In genomic region chr1:79646885-79647284, GRCh38 we compare ENCODE assay signal across 19 cellular contexts.
"Had no signal": no experiment of that assay in that cellular context is flagged by ENCODE, and none has a peak within 500 bp of the region (broad histone marks: within the 10 kb centered on the region; RNA-seq: fewer than 3 reads in every experiment).

No MANE protein-coding gene starts in this region.

- ATAC-seq: activated naive CD8-positive, alpha-beta T cell treated with anti-CD3 and anti-CD28 coated beads, Interleukin-2, amount 50 U/mL, for 24 hours; mucosa of descending colon; naive thymus-derived CD8-positive, alpha-beta T cell; right lobe of liver; stimulated activated effector memory CD8-positive, alpha-beta T cell treated with anti-CD3 and anti-CD28 coated beads, Interleukin-12 subunit alpha, Interleukin-12 subunit beta, amount 100 ng/mL, for 72 hours had no signal

- H3K4me3 Mint-ChIP-seq: activated B cell treated with CpG ODN at 0.5 μM for 24 hours; activated CD4-positive, alpha-beta T cell treated with anti-CD3 and anti-CD28 coated beads, Interleukin-2, amount 10 ng/mL, durations not matched to agents 7 days and 5 days; activated naive CD8-positive, alpha-beta T cell treated with anti-CD3 and anti-CD28 coated beads, Interleukin-2, amount 50 U/mL, for 24 hours; naive thymus-derived CD8-positive, alpha-beta T cell; stimulated activated effector memory CD8-positive, alpha-beta T cell treated with anti-CD3 and anti-CD28 coated beads, Interleukin-12 subunit alpha, Interleukin-12 subunit beta, amount 100 ng/mL, for 72 hours had no signal

- DNase-seq: activated B cell treated with CpG ODN at 0.5 μM for 24 hours; activated CD4-positive, alpha-beta T cell treated with anti-CD3 and anti-CD28 coated beads, Interleukin-2, amount 10 ng/mL, durations not matched to agents 7 days and 5 days; activated CD8-positive, alpha-beta memory T cell treated with anti-CD3 and anti-CD28 coated beads for 24 hours; activated naive CD4-positive, alpha-beta T cell treated with Interleukin-2 at 50 U/mL for 16 hours; activated naive CD8-positive, alpha-beta T cell treated with anti-CD3 and anti-CD28 coated beads, Interleukin-2, amount 50 U/mL, for 24 hours; esophagus squamous epithelium; foreskin fibroblast; glutamatergic neuron; kidney glomerular epithelial cell; mucosa of descending colon; naive thymus-derived CD8-positive, alpha-beta T cell; nucleus accumbens; right lobe of liver; T1000 had no signal

- H3K4me1 Mint-ChIP-seq: activated B cell treated with CpG ODN at 0.5 μM for 24 hours; activated CD4-positive, alpha-beta T cell treated with anti-CD3 and anti-CD28 coated beads, Interleukin-2, amount 10 ng/mL, durations not matched to agents 7 days and 5 days; activated naive CD8-positive, alpha-beta T cell treated with anti-CD3 and anti-CD28 coated beads, Interleukin-2, amount 50 U/mL, for 24 hours; naive thymus-derived CD8-positive, alpha-beta T cell; stimulated activated effector memory CD8-positive, alpha-beta T cell treated with anti-CD3 and anti-CD28 coated beads, Interleukin-12 subunit alpha, Interleukin-12 subunit beta, amount 100 ng/mL, for 72 hours had no signal

- H3K27me3 Mint-ChIP-seq: activated B cell treated with CpG ODN at 0.5 μM for 24 hours; activated CD4-positive, alpha-beta T cell treated with anti-CD3 and anti-CD28 coated beads, Interleukin-2, amount 10 ng/mL, durations not matched to agents 7 days and 5 days; activated naive CD8-positive, alpha-beta T cell treated with anti-CD3 and anti-CD28 coated beads, Interleukin-2, amount 50 U/mL, for 24 hours; naive thymus-derived CD8-positive, alpha-beta T cell had no signal

- H3K36me3 Mint-ChIP-seq: naive thymus-derived CD8-positive, alpha-beta T cell; stimulated activated effector memory CD8-positive, alpha-beta T cell treated with anti-CD3 and anti-CD28 coated beads, Interleukin-12 subunit alpha, Interleukin-12 subunit beta, amount 100 ng/mL, for 72 hours had no signal

- H3K27ac ChIP-seq: ascending aorta, cardiac muscle cell, esophagus squamous epithelium, prostate gland, right lobe of liver, tibial nerve had no signal

- H3K27ac Mint-ChIP-seq: activated B cell treated with CpG ODN at 0.5 μM for 24 hours; activated CD4-positive, alpha-beta T cell treated with anti-CD3 and anti-CD28 coated beads, Interleukin-2, amount 10 ng/mL, durations not matched to agents 7 days and 5 days; activated naive CD8-positive, alpha-beta T cell treated with anti-CD3 and anti-CD28 coated beads, Interleukin-2, amount 50 U/mL, for 24 hours; naive thymus-derived CD8-positive, alpha-beta T cell; stimulated activated effector memory CD8-positive, alpha-beta T cell treated with anti-CD3 and anti-CD28 coated beads, Interleukin-12 subunit alpha, Interleukin-12 subunit beta, amount 100 ng/mL, for 72 hours had no signal
